Comparison of ENCODE assay signal across 1 cellular context in the genomic region with DNA sequence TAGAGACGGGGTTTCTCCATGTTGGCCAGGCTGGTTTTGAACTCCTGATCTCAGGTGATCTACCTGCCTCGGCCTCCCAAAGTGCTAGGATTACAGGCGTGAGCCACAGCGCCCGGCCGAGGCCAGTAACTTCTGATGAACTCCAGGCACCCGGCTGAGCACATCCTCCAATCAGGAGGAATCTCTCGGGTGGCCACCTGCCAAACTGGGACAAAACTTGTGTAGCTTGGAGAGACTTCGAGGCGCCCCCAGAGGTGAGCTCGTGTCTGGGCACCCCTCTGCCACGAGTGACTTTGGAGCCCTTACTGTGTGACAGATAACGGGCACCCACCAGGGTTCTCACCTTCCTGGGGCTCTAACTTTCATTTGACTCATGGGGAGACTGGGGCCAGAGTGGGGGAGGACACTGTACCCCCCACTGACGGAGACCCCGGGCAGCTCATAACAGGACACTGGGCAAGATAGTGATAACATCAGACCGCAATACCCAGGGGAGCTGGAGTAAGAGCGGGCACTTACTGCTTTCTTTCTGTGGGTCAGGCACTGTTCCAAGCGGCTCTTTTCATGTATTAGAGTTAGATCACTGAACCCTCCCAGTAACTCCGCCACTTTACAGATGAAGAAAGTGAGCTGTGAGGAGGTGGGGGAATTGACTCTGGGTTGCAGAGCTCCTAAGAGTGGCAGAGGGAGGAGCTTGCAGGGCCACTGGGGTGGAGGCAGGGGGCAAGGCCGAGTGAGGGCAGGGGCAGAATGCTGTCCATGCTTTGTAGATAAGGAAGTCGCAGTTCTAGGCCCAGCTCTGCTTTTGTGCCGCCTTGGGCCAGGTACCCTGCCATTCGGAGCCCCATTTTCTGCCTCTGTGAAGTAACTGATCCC.
TF ChIP-seq lines count a peak whose summit lies in the region.

No MANE protein-coding gene starts in this region.

TF ChIP-seq in HEK293, 187 proteins besides CTCF, POLR2A, EP300 and RAD21 (continued from another document):
- TF ChIP-seq, protein P1, sequence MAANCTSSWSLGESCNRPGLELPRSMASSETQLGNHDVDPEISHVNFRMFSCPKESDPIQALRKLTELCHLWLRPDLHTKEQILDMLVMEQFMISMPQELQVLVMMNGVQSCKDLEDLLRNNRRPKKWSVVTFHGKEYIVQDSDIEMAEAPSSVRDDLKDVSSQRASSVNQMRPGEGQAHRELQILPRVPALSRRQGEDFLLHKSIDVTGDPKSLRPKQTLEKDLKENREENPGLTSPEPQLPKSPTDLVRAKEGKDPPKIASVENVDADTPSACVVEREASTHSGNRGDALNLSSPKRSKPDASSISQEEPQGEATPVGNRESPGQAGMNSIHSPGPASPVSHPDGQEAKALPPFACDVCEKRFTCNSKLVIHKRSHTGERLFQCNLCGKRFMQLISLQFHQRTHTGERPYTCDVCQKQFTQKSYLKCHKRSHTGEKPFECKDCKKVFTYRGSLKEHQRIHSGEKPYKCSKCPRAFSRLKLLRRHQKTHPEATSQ (tag by site-specific recombination; IDR thresholded peaks at IDR 0.05) = no peak
- TF ChIP-seq ZNF571 (tag by site-specific recombination; IDR thresholded peaks at IDR 0.05) (no peak), ZNF114 (tag by site-specific recombination; IDR thresholded peaks at IDR 0.05) (no peak), ZNF423 (tag by site-specific recombination; IDR thresholded peaks at IDR 0.05) (peak; percentile 95), BCL11A (tag by site-specific recombination; IDR thresholded peaks at IDR 0.05; ENCODE audit: low read depth) (no peak), ZNF132 (tag by site-specific recombination; IDR thresholded peaks at IDR 0.05; ENCODE audit: borderline replicate concordance) (no peak), ZNF366 (tag by site-specific recombination; conservative IDR thresholded peaks at IDR 0.05) (peak; percentile 87), ZNF645 (tag by site-specific recombination; IDR thresholded peaks at IDR 0.05) (no peak), ZNF596 (tag by site-specific recombination; IDR thresholded peaks at IDR 0.05) (peak; percentile 46; the same call in 1 of the 2 replicates), ZXDB (tag by site-specific recombination; IDR thresholded peaks at IDR 0.05) (no peak; the same call in 1 of the 2 replicates), SCRT2 (tag by site-specific recombination; IDR thresholded peaks at IDR 0.05) (no peak), ZNF558 (tag by site-specific recombination; IDR thresholded peaks at IDR 0.05) (no peak), ZIC2 (tag by site-specific recombination; IDR thresholded peaks at IDR 0.05) (peak; percentile 100), KLF17 (tag by site-specific recombination; IDR thresholded peaks at IDR 0.05) (peak; percentile 91; the same call in 1 of the 2 replicates), HOXD13 (CRISPR knock-in tag; IDR thresholded peaks at IDR 0.05; ENCODE audit: borderline replicate concordance) (no peak), ZNF48 (tag by site-specific recombination; IDR thresholded peaks at IDR 0.05) (no peak), ZNF777 (tag by site-specific recombination; IDR thresholded peaks at IDR 0.05; ENCODE audit: borderline replicate concordance) (no peak), ZNF670 (tag by site-specific recombination; IDR thresholded peaks at IDR 0.05; ENCODE audit: low read depth) (no peak), ZNF501 (tag by site-specific recombination; IDR thresholded peaks at IDR 0.05) (no peak), ZBTB6 (tag by site-specific recombination; IDR thresholded peaks at IDR 0.05) (no peak), ZNF624 (tag by site-specific recombination; IDR thresholded peaks at IDR 0.05) (no peak), ZNF837 (tag by site-specific recombination; IDR thresholded peaks at IDR 0.05) (no peak), IKZF3 (tag by site-specific recombination; IDR thresholded peaks at IDR 0.05) (peak; percentile 82), ZNF239 (tag by site-specific recombination; IDR thresholded peaks at IDR 0.05) (no peak)
- TF ChIP-seq, protein P2, sequence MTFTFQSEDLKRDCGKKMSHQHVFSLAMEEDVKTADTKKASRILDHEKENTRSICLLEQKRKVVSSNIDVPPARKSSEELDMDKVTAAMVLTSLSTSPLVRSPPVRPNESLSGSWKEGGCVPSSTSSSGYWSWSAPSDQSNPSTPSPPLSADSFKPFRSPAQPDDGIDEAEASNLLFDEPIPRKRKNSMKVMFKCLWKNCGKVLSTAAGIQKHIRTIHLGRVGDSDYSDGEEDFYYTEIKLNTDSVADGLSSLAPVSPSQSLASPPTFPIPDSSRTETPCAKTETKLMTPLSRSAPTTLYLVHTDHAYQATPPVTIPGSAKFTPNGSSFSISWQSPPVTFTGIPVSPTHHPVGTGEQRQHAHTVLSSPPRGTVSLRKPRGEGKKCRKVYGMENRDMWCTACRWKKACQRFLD (tag by site-specific recombination; IDR thresholded peaks at IDR 0.05) = no peak
- TF ChIP-seq, protein P3, sequence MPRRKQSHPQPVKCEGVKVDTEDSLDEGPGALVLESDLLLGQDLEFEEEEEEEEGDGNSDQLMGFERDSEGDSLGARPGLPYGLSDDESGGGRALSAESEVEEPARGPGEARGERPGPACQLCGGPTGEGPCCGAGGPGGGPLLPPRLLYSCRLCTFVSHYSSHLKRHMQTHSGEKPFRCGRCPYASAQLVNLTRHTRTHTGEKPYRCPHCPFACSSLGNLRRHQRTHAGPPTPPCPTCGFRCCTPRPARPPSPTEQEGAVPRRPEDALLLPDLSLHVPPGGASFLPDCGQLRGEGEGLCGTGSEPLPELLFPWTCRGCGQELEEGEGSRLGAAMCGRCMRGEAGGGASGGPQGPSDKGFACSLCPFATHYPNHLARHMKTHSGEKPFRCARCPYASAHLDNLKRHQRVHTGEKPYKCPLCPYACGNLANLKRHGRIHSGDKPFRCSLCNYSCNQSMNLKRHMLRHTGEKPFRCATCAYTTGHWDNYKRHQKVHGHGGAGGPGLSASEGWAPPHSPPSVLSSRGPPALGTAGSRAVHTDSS (tag by site-specific recombination; IDR thresholded peaks at IDR 0.05) = peak; percentile 35; the same call in 1 of the 2 replicates
TF ChIP-seq in HEK293: peak in this region for 47.
